In genomic region chr3:76470285-76470684, GRCh38 we compare ENCODE assay signal across 18 cellular contexts.
A peak's percentile ranks its signal among the peaks of the same experiment; 100 is the strongest.
DNase-seq lines count a peak whose midpoint lies in the region; TF ChIP-seq lines count a peak whose summit lies in the region.
"Had no signal": no experiment of that assay in that cellular context is flagged by ENCODE, and none has a peak within 500 bp of the region (broad histone marks: within the 10 kb centered on the region; RNA-seq: fewer than 3 reads in every experiment).

No MANE protein-coding gene starts in this region.

- DNase-seq in GM04503 (ENCODE audit: low read depth): peak; percentile 7
- peak; percentile 46 for DNase-seq in RKO (ENCODE audit: low spot score)
- DNase-seq in fibroblast of pulmonary artery (ENCODE audit: low read depth): peak; percentile 26
- DNase-seq in skeletal muscle cell (ENCODE audit: low read depth): peak; percentile 86
- no peak for DNase-seq in activated naive CD4-positive, alpha-beta T cell (lab: John Stamatoyannopoulos, UW)
- no peak for DNase-seq in activated CD4-positive, CD25-positive, alpha-beta regulatory T cell treated with anti-CD3 and anti-CD28 coated beads, Interleukin-2, amount 50 U/mL, for 72 hours
- DNase-seq in T-helper 1 cell: no peak
- DNase-seq: activated CD8-positive, alpha-beta T cell treated with anti-CD3 and anti-CD28 coated beads, Interleukin-2, amount 10 ng/mL, durations not matched to agents 7 days and 5 days; amygdala; CD4-positive, alpha-beta T cell; HFFc6; NCI-H1694; NCI-H510A; sigmoid colon; stimulated activated naive CD4-positive, alpha-beta T cell treated with Interleukin-2 at 50 U/mL for 16 hours; upper lobe of right lung had no signal

- H3K4me3 ChIP-seq in fibroblast of pulmonary artery (replicated peaks; ENCODE audit: low read depth, low read length) (no peak overlapping the region), skeletal muscle cell (ENCODE audit: low read depth, low read length) (no peak overlapping the region)
- H3K4me3 ChIP-seq: coronary artery, sigmoid colon, SK-N-MC, upper lobe of right lung had no signal

- no peak for TF ChIP-seq CTCF in fibroblast of pulmonary artery (IDR thresholded peaks at IDR 0.05; ENCODE audit: low read length, missing control alignments)

Comparison
In these comparisons a context has a peak if more than half of its experiments do, and no peak if none do; other contexts are left out.
1. DNase-seq: peak in GM04503 (single experiment), RKO (single experiment), fibroblast of pulmonary artery (single experiment) and skeletal muscle cell (single experiment); none in activated naive CD4-positive, alpha-beta T cell (0 of 4), activated CD4-positive, CD25-positive, alpha-beta regulatory T cell treated with anti-CD3 and anti-CD28 coated beads, Interleukin-2, amount 50 U/mL, for 72 hours (single experiment) and T-helper 1 cell (0 of 5).